In the genomic region with DNA sequence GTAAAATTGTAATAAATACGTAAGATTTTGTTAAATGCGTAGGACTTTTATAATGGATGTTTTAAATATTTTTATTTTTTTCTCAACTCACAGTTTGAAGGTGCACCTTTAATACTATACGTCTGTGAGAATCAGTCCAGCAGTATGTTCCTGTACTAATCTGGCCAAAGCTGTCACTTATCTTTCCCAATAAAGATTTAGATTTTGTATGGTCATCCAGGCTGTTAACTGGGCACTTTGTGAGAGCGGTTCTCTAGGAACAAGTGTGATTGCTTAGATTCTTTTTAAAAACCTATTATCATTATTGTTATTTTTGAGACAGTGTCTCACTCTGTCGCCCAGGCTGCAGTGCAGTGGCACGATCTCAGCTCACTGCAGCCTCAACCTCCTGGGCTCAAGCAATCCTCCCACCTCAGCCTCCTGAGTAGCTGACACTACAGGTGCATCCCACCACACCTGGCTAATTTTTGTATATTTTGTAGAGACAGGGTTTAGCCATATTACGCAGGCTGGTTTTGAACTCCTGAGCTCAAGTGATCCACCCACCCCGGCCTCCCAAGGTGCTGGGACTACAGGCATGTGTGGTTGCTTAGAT, we compare ENCODE assay signal across 8 cellular contexts. TPM values are rescaled to one million over a fixed set of nuclear protein-coding genes. Genes with fewer than 3 reads are reported as not detected.
DNase-seq lines count a peak whose midpoint lies in the region; ATAC-seq, FAIRE-seq and TF ChIP-seq lines count a peak whose summit lies in the region.

No MANE protein-coding gene starts in this region.

- H3K9ac ChIP-seq in astrocyte (ENCODE audit: low read length) (peak overlapping the region; percentile 96), liver (ENCODE audit: low read depth in 1 of 2, low read length in 2 of 2) (peak overlapping the region; percentile 82 to 92)

- H2AFZ ChIP-seq in astrocyte (ENCODE audit: low read depth, low read length) = no peak overlapping the region

- ATAC-seq in activated T-cell treated with anti-CD3 and anti-CD28 coated beads, Interleukin-2, amount 50 U/mL, for 72 hours (replicated peaks in 1 of 2) = no peak

- H3K36me3 ChIP-seq in astrocyte (ENCODE audit: insufficient read depth, low read length) = peaks cover 3% of the 10 kb centered on the region
- H3K36me3 ChIP-seq in liver (ENCODE audit: control insufficient read depth in 4 of 4, insufficient read depth in 3 of 4, low read depth in 1 of 4, low read length in 3 of 4) = peaks cover 0 to 3% (median 0%) of the 10 kb centered on the region in 4 donors
- H3K36me3 ChIP-seq in transverse colon = no peaks in the 10 kb centered on the region

- H3K27ac ChIP-seq in astrocyte (ENCODE audit: low read depth, low read length) (no peak overlapping the region), liver (ENCODE audit: low read depth in 1 of 2, low read length in 2 of 2) (peak overlapping the region; percentile 92 to 93), transverse colon (peak overlapping the region; percentile 88 to 95 (median 92))

- in situ Hi-C loops in transverse colon (cut with MboI; ENCODE audit: low pct_ligation_motif_present in 1 of 4, low pct_unique_long_range_greater_than_20kb in 1 of 4, low sequenced_read_pairs in 3 of 4) = no loop called here
- in situ Hi-C loops in ACHN (cut with HindIII; ENCODE audit: low pct_ligation_motif_present, low pct_unique_long_range_greater_than_20kb, low sequenced_read_pairs) = no loop called here

- H3K9me3 ChIP-seq in astrocyte (ENCODE audit: insufficient read depth, low read depth, low read length) (no peaks in the 10 kb centered on the region), liver (ENCODE audit: control insufficient read depth in 4 of 4, low read length in 3 of 4) (no peaks in the 10 kb centered on the region), transverse colon (no peaks in the 10 kb centered on the region)

- peaks cover 63% of the 10 kb centered on the region for H3K79me2 ChIP-seq in astrocyte (ENCODE audit: insufficient read depth, low read length)

- peaks cover 22% of the 10 kb centered on the region for H3K4me1 Mint-ChIP-seq in activated T-cell treated with anti-CD3 and anti-CD28 coated beads, Interleukin-2, amount 50 U/mL, for 72 hours (ENCODE audit: low read depth)
- peaks cover 22% of the 10 kb centered on the region for H3K4me1 Mint-ChIP-seq in astrocyte (ENCODE audit: low read depth, unreplicated experiment)

- intact Hi-C loops in transverse colon (cut with DNase I; ENCODE audit: low total_unique reads) = no loop called here

- peaks cover 48% of the 10 kb centered on the region for H3K27me3 Mint-ChIP-seq in activated T-cell treated with anti-CD3 and anti-CD28 coated beads, Interleukin-2, amount 50 U/mL, for 72 hours (ENCODE audit: low read depth)
- H3K27me3 Mint-ChIP-seq in astrocyte (ENCODE audit: low read depth, unreplicated experiment) = no peaks in the 10 kb centered on the region

- TF ChIP-seq POLR2A in transverse colon (IDR thresholded peaks at IDR 0.05) (no peak), H54 (IDR thresholded peaks at IDR 0.05; ENCODE audit: low read depth, low read length) (no peak)

- H3K27me3 ChIP-seq in astrocyte (ENCODE audit: insufficient read depth, low read length) (no peaks in the 10 kb centered on the region), liver (ENCODE audit: control insufficient read depth in 4 of 4, insufficient read depth in 4 of 4, low read length in 3 of 4) (no peaks in the 10 kb centered on the region), transverse colon (no peaks in the 10 kb centered on the region)

- DNase-seq in activated T-cell treated with anti-CD3 and anti-CD28 coated beads, Interleukin-2, amount 50 U/mL, for 72 hours = no peak
- DNase-seq in activated T-cell treated with anti-CD3 and anti-CD28 coated beads, Interleukin-2, amount 50 U/mL, for 48 hours = no peak
- DNase-seq in astrocyte (ENCODE audit: low read depth) (no peak), transverse colon (no peak), ACHN (no peak), NCI-H2171 (lab: John Stamatoyannopoulos, UW) (no peak), H54 (ENCODE audit: insufficient read length, low spot score) (no peak)

- peak overlapping the region; percentile 91 for H3K4me2 ChIP-seq in astrocyte (ENCODE audit: low read length)

- FAIRE-seq in astrocyte (lab: Jason Lieb, UNC) (no peak), H54 (lab: Jason Lieb, UNC) (no peak)

- H3K4me1 ChIP-seq in astrocyte (ENCODE audit: insufficient read depth, low read length) (peaks cover 18% of the 10 kb centered on the region), liver (ENCODE audit: control insufficient read depth in 4 of 4, insufficient read depth in 4 of 4, low read length in 3 of 4) (peaks cover 0 to 10% (median 8%) of the 10 kb centered on the region in 4 donors), transverse colon (peaks cover 7 to 27% (median 20%) of the 10 kb centered on the region in 4 donors)

- H4K20me1 ChIP-seq in astrocyte (ENCODE audit: insufficient read depth, low read length) = peaks cover 28% of the 10 kb centered on the region

- no peak overlapping the region for H3K27ac Mint-ChIP-seq in activated T-cell treated with anti-CD3 and anti-CD28 coated beads, Interleukin-2, amount 50 U/mL, for 72 hours
- no peak overlapping the region for H3K27ac Mint-ChIP-seq in astrocyte (ENCODE audit: unreplicated experiment)

- TF ChIP-seq RAD21 in liver (IDR thresholded peaks at IDR 0.05) = no peak

- peak overlapping the region; percentile 97 to 99 for H3K4me3 Mint-ChIP-seq in activated T-cell treated with anti-CD3 and anti-CD28 coated beads, Interleukin-2, amount 50 U/mL, for 72 hours
- peak overlapping the region; percentile 97 for H3K4me3 Mint-ChIP-seq in astrocyte (ENCODE audit: unreplicated experiment)

- WGBS in liver = 67% methylated on average over 8 of the region's 8 CpGs
- 62 to 67% methylated on average over 6 to 8 of the region's 8 CpGs for WGBS in transverse colon (ENCODE audit: low coverage in 1 of 2), 2 donors

- no peaks in the 10 kb centered on the region for H3K9me3 Mint-ChIP-seq in activated T-cell treated with anti-CD3 and anti-CD28 coated beads, Interleukin-2, amount 50 U/mL, for 72 hours
- H3K9me3 Mint-ChIP-seq in astrocyte (ENCODE audit: unreplicated experiment) = peaks cover 10% of the 10 kb centered on the region

- peaks cover 0 to 2% of the 10 kb centered on the region in 2 donors for H3K36me3 Mint-ChIP-seq in activated T-cell treated with anti-CD3 and anti-CD28 coated beads, Interleukin-2, amount 50 U/mL, for 72 hours (ENCODE audit: insufficient read depth in 2 of 2)
- H3K36me3 Mint-ChIP-seq in astrocyte (ENCODE audit: low read depth, unreplicated experiment) = peaks cover 22% of the 10 kb centered on the region

- TF ChIP-seq EP300 in transverse colon (IDR thresholded peaks at IDR 0.05; ENCODE audit: low read depth) = no peak

- TF ChIP-seq CTCF in astrocyte (IDR thresholded peaks at IDR 0.05; ENCODE audit: insufficient read depth, low read depth, low read length) (no peak), liver (IDR thresholded peaks at IDR 0.05; ENCODE audit: low read depth, low read length, missing input control) (no peak), transverse colon (IDR thresholded peaks at IDR 0.05) (no peak)

- H3K4me3 ChIP-seq in astrocyte (ENCODE audit: insufficient read depth, low read depth, low read length) (peak overlapping the region; percentile 93), liver (ENCODE audit: low read depth in 1 of 3, low read length in 3 of 3) (peak overlapping the region; percentile 73 to 91 (median 80)), transverse colon (peak overlapping the region; percentile 67 to 97 (median 74))

TF ChIP-seq in liver, 16 proteins besides CTCF, POLR2A, EP300 and RAD21 (continues in another document):
- no peak for TF ChIP-seq RXRA (IDR thresholded peaks at IDR 0.05)
- no peak for TF ChIP-seq SP1 (IDR thresholded peaks at IDR 0.05)
- TF ChIP-seq YY1 (IDR thresholded peaks at IDR 0.05) = no peak
- TF ChIP-seq NR2F2 (IDR thresholded peaks at IDR 0.05) = no peak
- TF ChIP-seq GABPA (IDR thresholded peaks at IDR 0.05 in 1 of 2, conservative IDR thresholded peaks at IDR 0.05 in 1 of 2) = no peak
- TF ChIP-seq HNF4A (conservative IDR thresholded peaks at IDR 0.05) = no peak
- TF ChIP-seq, protein P1, sequence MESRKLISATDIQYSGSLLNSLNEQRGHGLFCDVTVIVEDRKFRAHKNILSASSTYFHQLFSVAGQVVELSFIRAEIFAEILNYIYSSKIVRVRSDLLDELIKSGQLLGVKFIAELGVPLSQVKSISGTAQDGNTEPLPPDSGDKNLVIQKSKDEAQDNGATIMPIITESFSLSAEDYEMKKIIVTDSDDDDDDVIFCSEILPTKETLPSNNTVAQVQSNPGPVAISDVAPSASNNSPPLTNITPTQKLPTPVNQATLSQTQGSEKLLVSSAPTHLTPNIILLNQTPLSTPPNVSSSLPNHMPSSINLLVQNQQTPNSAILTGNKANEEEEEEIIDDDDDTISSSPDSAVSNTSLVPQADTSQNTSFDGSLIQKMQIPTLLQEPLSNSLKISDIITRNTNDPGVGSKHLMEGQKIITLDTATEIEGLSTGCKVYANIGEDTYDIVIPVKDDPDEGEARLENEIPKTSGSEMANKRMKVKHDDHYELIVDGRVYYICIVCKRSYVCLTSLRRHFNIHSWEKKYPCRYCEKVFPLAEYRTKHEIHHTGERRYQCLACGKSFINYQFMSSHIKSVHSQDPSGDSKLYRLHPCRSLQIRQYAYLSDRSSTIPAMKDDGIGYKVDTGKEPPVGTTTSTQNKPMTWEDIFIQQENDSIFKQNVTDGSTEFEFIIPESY (IDR thresholded peaks at IDR 0.05) = no peak
- TF ChIP-seq, protein P2, sequence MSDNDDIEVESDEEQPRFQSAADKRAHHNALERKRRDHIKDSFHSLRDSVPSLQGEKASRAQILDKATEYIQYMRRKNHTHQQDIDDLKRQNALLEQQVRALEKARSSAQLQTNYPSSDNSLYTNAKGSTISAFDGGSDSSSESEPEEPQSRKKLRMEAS (IDR thresholded peaks at IDR 0.05) = no peak
- no peak for TF ChIP-seq HNF4G (IDR thresholded peaks at IDR 0.05)
- TF ChIP-seq EGR1 (IDR thresholded peaks at IDR 0.05; ENCODE audit: low read depth in 2 of 2) = no peak
- no peak for TF ChIP-seq FOXA1 (IDR thresholded peaks at IDR 0.05)
- TF ChIP-seq, protein P3, sequence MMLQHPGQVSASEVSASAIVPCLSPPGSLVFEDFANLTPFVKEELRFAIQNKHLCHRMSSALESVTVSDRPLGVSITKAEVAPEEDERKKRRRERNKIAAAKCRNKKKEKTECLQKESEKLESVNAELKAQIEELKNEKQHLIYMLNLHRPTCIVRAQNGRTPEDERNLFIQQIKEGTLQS (IDR thresholded peaks at IDR 0.05) = no peak
- TF ChIP-seq JUND (IDR thresholded peaks at IDR 0.05) = no peak

RNA-seq across cellular contexts. Expression of a gene that starts 1.7 kb away (rescaled TPM):
- total RNA-seq in activated T-cell treated with anti-CD3 and anti-CD28 coated beads, Interleukin-2, amount 50 U/mL, for 72 hours = 1 to 10 TPM; 2.9 to 3.4 TPM
- total RNA-seq in astrocyte = 36.8 and 44.9 TPM in 2 replicates
- 10 to 100 TPM in 1 of 2 donors, 1 to 10 TPM in 1; 2.7 to 10.4 TPM for total RNA-seq in liver
- polyA plus RNA-seq in liver = 1 to 10 TPM; 4.3 to 4.6 TPM
- 10 to 100 TPM in 2 of 4 donors, 1 to 10 TPM in 2; 2.2 to 19.4 (median 10.7) TPM for total RNA-seq in transverse colon

RNA-seq across cellular contexts. Expression of a gene that starts 58.4 kb away (rescaled TPM):
- total RNA-seq in activated T-cell treated with anti-CD3 and anti-CD28 coated beads, Interleukin-2, amount 50 U/mL, for 72 hours = not detected
- total RNA-seq in astrocyte (not detected in 2 replicates), liver (not detected), transverse colon (1 to 10 TPM in 2 of 4 donors, under 1 TPM in 1, not detected in 1; 0.80 to 4.1 (median 2.5) TPM)
- under 1 TPM in 1 of 2 donors, not detected in 1; under 0.01 TPM for polyA plus RNA-seq in liver
